ENCODE assay signal across 10 cellular contexts in genomic region chr11:82734120-82734479, GRCh38. TPM values are rescaled to one million over a fixed set of nuclear protein-coding genes. Genes with fewer than 3 reads are reported as not detected.
DNase-seq lines count a peak whose midpoint lies in the region; ATAC-seq and TF ChIP-seq lines count a peak whose summit lies in the region.
"Had no signal": no experiment of that assay in that cellular context is flagged by ENCODE, and none has a peak within 500 bp of the region (broad histone marks: within the 10 kb centered on the region; RNA-seq: fewer than 3 reads in every experiment).

No MANE protein-coding gene starts in this region.

- DNase-seq in heart right ventricle: no peak
- no peak for DNase-seq in cardiac septum (ENCODE audit: low spot score)
- no peak for DNase-seq in dorsolateral prefrontal cortex
- no peak for DNase-seq in natural killer cell treated with Interleukin-12 subunit alpha and Interleukin-12 subunit beta and Interleukin-15 and Interleukin-18, amount 100 ng/mL, for 72 hours (ENCODE audit: low spot score)
- no peak for DNase-seq in vagina (ENCODE audit: extremely low spot score in 2 of 2)
- no peak for DNase-seq in cerebellar cortex (ENCODE audit: low spot score)
- no peak for DNase-seq in NCI-H524 (lab: John Stamatoyannopoulos, UW)
- DNase-seq: effector memory CD4-positive, alpha-beta T cell; NCI-H2107 had no signal

- intact Hi-C loops in heart right ventricle (cut with DNase I) (no loop called here), cardiac septum (cut with DNase I) (no loop called here), dorsolateral prefrontal cortex (cut with DNase I) (loop anchor here (5.0 to 10.0 kb wide), 3 partner anchors 61 to 128 kb away; no protein-coding TSS in a partner anchor), vagina (cut with DNase I) (no loop called here)

- H3K27me3 Mint-ChIP-seq in natural killer cell treated with Interleukin-12 subunit alpha and Interleukin-12 subunit beta and Interleukin-15 and Interleukin-18, amount 100 ng/mL, for 72 hours: peaks cover 54 to 68% of the 10 kb centered on the region in 2 donors

- no peak overlapping the region for H3K27ac ChIP-seq in heart right ventricle
- peak overlapping the region in 58 of 59 donors; percentile 60 to 98 (median 94) for H3K27ac ChIP-seq in dorsolateral prefrontal cortex
- peak overlapping the region; percentile 66 for H3K27ac ChIP-seq in vagina

- peak overlapping the region; percentile 15 for H3K4me3 Mint-ChIP-seq in natural killer cell treated with Interleukin-12 subunit alpha and Interleukin-12 subunit beta and Interleukin-15 and Interleukin-18, amount 100 ng/mL, for 72 hours

- H3K4me3 ChIP-seq in heart right ventricle (peak overlapping the region in 9 of 10 donors; percentile 36 to 65 (median 60)), dorsolateral prefrontal cortex (peak overlapping the region; percentile 53 to 93 (median 79)), vagina (peak overlapping the region; percentile 59 to 79)

- no peak overlapping the region for H3K27ac Mint-ChIP-seq in natural killer cell treated with Interleukin-12 subunit alpha and Interleukin-12 subunit beta and Interleukin-15 and Interleukin-18, amount 100 ng/mL, for 72 hours

- H3K9me3 Mint-ChIP-seq in natural killer cell treated with Interleukin-12 subunit alpha and Interleukin-12 subunit beta and Interleukin-15 and Interleukin-18, amount 100 ng/mL, for 72 hours: no peaks in the 10 kb centered on the region

- peaks cover 13 to 84% (median 59%) of the 10 kb centered on the region in 7 donors for H3K27me3 ChIP-seq in heart right ventricle
- peaks cover 0 to 8% (median 0%) of the 10 kb centered on the region in 45 donors for H3K27me3 ChIP-seq in dorsolateral prefrontal cortex
- no peaks in the 10 kb centered on the region for H3K27me3 ChIP-seq in vagina

- H3K36me3 Mint-ChIP-seq in natural killer cell treated with Interleukin-12 subunit alpha and Interleukin-12 subunit beta and Interleukin-15 and Interleukin-18, amount 100 ng/mL, for 72 hours: no peaks in the 10 kb centered on the region

- no peaks in the 10 kb centered on the region for H3K36me3 ChIP-seq in heart right ventricle
- no peaks in the 10 kb centered on the region for H3K36me3 ChIP-seq in vagina

- peaks cover 0 to 3% (median 0%) of the 10 kb centered on the region in 11 donors for H3K9me3 ChIP-seq in heart right ventricle
- H3K9me3 ChIP-seq in vagina: no peaks in the 10 kb centered on the region

- H3K4me1 ChIP-seq in heart right ventricle (peaks cover 0 to 14% (median 9%) of the 10 kb centered on the region in 9 donors), vagina (peaks cover 7% of the 10 kb centered on the region)

- 43 to 46% methylated on average over 9 of the region's 9 CpGs for WGBS in heart right ventricle, 2 donors

- TF ChIP-seq POLR2A in vagina (IDR thresholded peaks at IDR 0.05): no peak

- no peak for ATAC-seq in heart right ventricle
- ATAC-seq in natural killer cell treated with Interleukin-12 subunit alpha and Interleukin-12 subunit beta and Interleukin-15 and Interleukin-18, amount 100 ng/mL, for 72 hours: no peak
- ATAC-seq in esophagus mucosa: no peak

- H3K4me1 Mint-ChIP-seq in natural killer cell treated with Interleukin-12 subunit alpha and Interleukin-12 subunit beta and Interleukin-15 and Interleukin-18, amount 100 ng/mL, for 72 hours (ENCODE audit: low read depth in 2 of 2): peaks cover 5 to 6% of the 10 kb centered on the region in 2 donors

- TF ChIP-seq CTCF in heart right ventricle (IDR thresholded peaks at IDR 0.05): no peak
- TF ChIP-seq CTCF in dorsolateral prefrontal cortex (IDR thresholded peaks at IDR 0.05 in 54 of 56, conservative IDR thresholded peaks at IDR 0.05 in 2 of 56; ENCODE audit: low read depth in 1 of 56, partially characterized antibody in 56 of 56): no peak
- no peak for TF ChIP-seq CTCF in vagina (IDR thresholded peaks at IDR 0.05)

RNA-seq across cellular contexts. Expression of gene FAM181B, which starts 0.4 kb away (rescaled TPM):
- under 1 TPM in 7 of 10 donors, not detected in 3; 0.06 to 0.60 (median 0.15) TPM for total RNA-seq in heart right ventricle
- under 1 TPM; 0.06 to 0.29 TPM for polyA plus RNA-seq in heart right ventricle
- 0.27 TPM for total RNA-seq in cardiac septum
- 10 to 100 TPM; 11.4 to 62.1 (median 20.1) TPM for total RNA-seq in dorsolateral prefrontal cortex
- total RNA-seq in natural killer cell treated with Interleukin-12 subunit alpha and Interleukin-12 subunit beta and Interleukin-15 and Interleukin-18, amount 100 ng/mL, for 72 hours: not detected
- total RNA-seq in vagina: 0.49 TPM
- total RNA-seq in esophagus mucosa: 0.28 TPM

Comparison
In these comparisons a context has a peak if more than half of its experiments do, and no peak if none do; other contexts are left out.
1. H3K27ac ChIP-seq: peak in dorsolateral prefrontal cortex (58 of 59) and vagina (single experiment); none in heart right ventricle (0 of 10).
2. intact Hi-C loops: an anchor here in dorsolateral prefrontal cortex (5.0 to 10.0 kb wide); none called in heart right ventricle, cardiac septum and vagina.
3. Peak in every context shown above with its lines, with median percentiles within 50 percentile points of each other: H3K4me3 ChIP-seq.